ENCODE assay signal across 8 cellular contexts in the genomic region with DNA sequence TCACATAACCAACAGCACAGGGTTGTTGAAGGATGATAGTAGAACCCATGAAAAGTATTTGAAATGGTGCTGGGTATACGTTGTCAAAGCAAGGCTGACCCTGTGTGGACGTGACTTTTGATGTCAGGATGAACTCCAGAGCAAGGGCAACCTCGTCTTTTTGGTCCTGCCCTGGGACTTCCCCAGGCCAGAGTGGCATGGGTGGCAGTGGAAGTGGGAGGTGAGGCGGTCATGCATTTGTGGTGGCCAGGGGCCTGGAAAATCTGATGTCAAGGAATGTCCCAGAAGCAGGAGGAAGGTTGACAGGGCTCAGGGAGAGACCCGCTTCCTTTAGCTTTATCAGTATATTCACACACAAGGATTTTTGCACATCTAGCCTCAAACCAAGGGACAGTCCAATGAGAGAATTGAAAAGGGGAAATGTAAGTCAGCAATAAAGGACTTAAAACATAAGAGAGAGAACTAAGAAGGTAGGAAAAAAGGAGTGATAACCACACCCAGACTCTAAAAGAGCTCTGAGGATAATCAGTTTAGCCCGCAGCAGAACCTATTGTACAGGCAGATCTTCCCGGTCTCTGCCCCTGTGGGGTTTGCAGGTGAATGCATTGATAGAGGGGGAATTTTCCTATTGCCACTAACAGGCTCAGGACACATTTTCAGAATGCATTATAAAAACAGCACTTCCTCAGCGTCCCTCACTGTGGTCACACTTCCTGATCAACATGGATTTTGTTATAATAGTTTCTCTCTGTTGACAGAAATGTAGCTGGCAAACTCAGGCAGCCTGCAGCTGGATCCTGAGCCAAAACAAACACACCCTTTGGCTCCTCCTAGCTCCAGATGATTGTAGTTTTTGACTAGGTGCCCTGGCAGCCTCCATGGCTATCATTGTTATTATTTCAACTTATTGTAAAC.
DNase-seq lines count a peak whose midpoint lies in the region; ATAC-seq and TF ChIP-seq lines count a peak whose summit lies in the region.

No MANE protein-coding gene starts in this region.

- dilution Hi-C loops in IMR-90 (cut with HindIII; ENCODE audit: low sequenced_read_pairs, unreplicated experiment), result no loop called here

- no peak overlapping the region for H3K56ac ChIP-seq in IMR-90 (ENCODE audit: extremely low read depth, insufficient read depth, low read length)

- POLR2A ChIA-PET in IMR-90 (lab: Charles Lee; ENCODE audit: unreplicated experiment), result no interaction called here

- H3K9me3 ChIP-seq in IMR-90 (ENCODE audit: control insufficient read depth, insufficient read depth, low read length), result no peaks in the 10 kb centered on the region
- no peaks in the 10 kb centered on the region for H3K9me3 ChIP-seq in left ventricle myocardium inferior (replicated peaks)
- no peaks in the 10 kb centered on the region for H3K9me3 ChIP-seq in tibial artery

- peak overlapping the region; percentile 68; the same call in 1 of the 2 replicates for H3K18ac ChIP-seq in IMR-90 (ENCODE audit: low read depth, low read length)

- no TSS peak for BruUV-seq in IMR-90 (replicated peaks; lab: Mats Ljungman, UMichigan)

- H2AK5ac ChIP-seq in IMR-90 (ENCODE audit: low read depth, low read length), result peak overlapping the region; percentile 60; the same call in 1 of the 2 replicates

- no peaks in the 10 kb centered on the region for H4K20me1 ChIP-seq in IMR-90 (ENCODE audit: insufficient read depth, low read length)

- 0 out of 2 replicates have a peak overlapping the region, but pooled peaks have one; percentile 36 for H3K23ac ChIP-seq in IMR-90 (ENCODE audit: low read depth, low read length)

- H3K9me1 ChIP-seq in IMR-90 (ENCODE audit: insufficient read depth, low read length), result no peaks in the 10 kb centered on the region

- H4K8ac ChIP-seq in IMR-90 (ENCODE audit: low read depth in 2 of 2, low read length in 2 of 2), result no peak overlapping the region

- H3K27ac ChIP-seq in IMR-90 (ENCODE audit: insufficient read depth, low read length) (no peak overlapping the region), left ventricle myocardium inferior (replicated peaks) (peak overlapping the region; percentile 77), tibial artery (no peak overlapping the region)

- H3K79me1 ChIP-seq in IMR-90 (ENCODE audit: low read depth in 1 of 2, low read length in 2 of 2), result no peaks in the 10 kb centered on the region

- H2BK120ac ChIP-seq in IMR-90 (ENCODE audit: low read depth, low read length), result peak overlapping the region; percentile 16; the same call in 1 of the 2 replicates

- TF ChIP-seq RAD21 in IMR-90 (IDR thresholded peaks at IDR 0.05; ENCODE audit: low read length), result 0 out of 2 replicates have a peak, but pooled peaks have one; percentile 3

- in situ Hi-C loops in IMR-90 (cut with MboI; ENCODE audit: low sequenced_read_pairs) (no loop called here), GM13976 (cut with MboI; ENCODE audit: low sequenced_read_pairs, unreplicated experiment) (no loop called here)

- H3K4me3 ChIP-seq in IMR-90 (ENCODE audit: insufficient read depth, low read depth, low read length) (no peak overlapping the region), left ventricle myocardium inferior (peak overlapping the region; percentile 20), tibial artery (peak overlapping the region in 1 of 2 donors; percentile 4)

- no peak overlapping the region for H3K4me2 ChIP-seq in IMR-90 (ENCODE audit: low read depth, low read length)

- H3K27me3 ChIP-seq in IMR-90 (ENCODE audit: control insufficient read depth, insufficient read depth, low read length), result no peaks in the 10 kb centered on the region
- no peaks in the 10 kb centered on the region for H3K27me3 ChIP-seq in left ventricle myocardium inferior (ENCODE audit: low read depth)
- H3K27me3 ChIP-seq in tibial artery, result no peaks in the 10 kb centered on the region

- no peaks in the 10 kb centered on the region for H3K36me3 ChIP-seq in IMR-90 (ENCODE audit: control insufficient read depth, insufficient read depth, low read length)
- no peaks in the 10 kb centered on the region for H3K36me3 ChIP-seq in left ventricle myocardium inferior
- no peaks in the 10 kb centered on the region for H3K36me3 ChIP-seq in tibial artery

- no peak overlapping the region for H2BK20ac ChIP-seq in IMR-90 (ENCODE audit: low read depth, low read length)

- ATAC-seq in IMR-90 (ENCODE audit: low read depth) (peak; percentile 77), SK-N-SH treated with all-trans-retinoic acid at 6 μM for 48 hours (peak; percentile 93), HG02840 (IDR thresholded peaks at IDR 0.05; ENCODE audit: low FRiP score, unreplicated experiment) (no peak), GM19463 (IDR thresholded peaks at IDR 0.05; ENCODE audit: unreplicated experiment) (no peak)

- no peak overlapping the region for H3K9ac ChIP-seq in IMR-90 (ENCODE audit: low read depth, low read length)

- peak overlapping the region; percentile 35 for H2AFZ ChIP-seq in IMR-90 (replicated peaks; ENCODE audit: low read length, poor library complexity)

- 0 out of 3 replicates have a peak overlapping the region, but pooled peaks have one; percentile 21 for H2BK15ac ChIP-seq in IMR-90 (ENCODE audit: low read depth, low read length)

- DNase-seq in IMR-90 (peak; percentile 51), left ventricle myocardium inferior (peak; percentile 42), tibial artery (peak; percentile 36 to 73), GM13976 (ENCODE audit: low spot score) (no peak), NCI-H2227 (lab: John Stamatoyannopoulos, UW; ENCODE audit: unreplicated experiment) (no peak)

- CTCF ChIA-PET in IMR-90 (lab: Yijun Ruan, JAX), result interaction anchor here (0.6 kb wide), 1 partner anchor 621 kb away, joined by 3 read pairs; no protein-coding TSS in a partner anchor

- no peak overlapping the region for H2BK5ac ChIP-seq in IMR-90 (ENCODE audit: low read depth, low read length, poor library complexity, severe bottlenecking)

- TF ChIP-seq CTCF in IMR-90 (conservative IDR thresholded peaks at IDR 0.05; ENCODE audit: low read depth, low read length), result 0 out of 2 replicates have a peak, but pooled peaks have one; percentile 14
- TF ChIP-seq CTCF in left ventricle myocardium inferior (IDR thresholded peaks at IDR 0.05; ENCODE audit: borderline replicate concordance), result peak; percentile 54
- TF ChIP-seq CTCF in tibial artery (IDR thresholded peaks at IDR 0.05), result no peak
- TF ChIP-seq CTCF in GM13976 (IDR thresholded peaks at IDR 0.05; ENCODE audit: borderline replicate concordance, control extremely low read depth, extremely low read depth, insufficient read depth, missing control alignments), result no peak

- intact Hi-C loops in IMR-90 (cut with micrococcal nuclease) (no loop called here), left ventricle myocardium inferior (cut with micrococcal nuclease) (no loop called here), tibial artery (cut with DNase I; ENCODE audit: low total_unique reads) (no loop called here)

- no peak overlapping the region for H3K14ac ChIP-seq in IMR-90 (replicated peaks; ENCODE audit: low read depth, low read length)

- TF ChIP-seq POLR2A in IMR-90 (IDR thresholded peaks at IDR 0.05; ENCODE audit: low read depth, low read length), result no peak

- 96% methylated on average over 3 of the region's 8 CpGs; no CpG with 5 or more reads in 1 of the 2 experiments for WGBS in IMR-90 (ENCODE audit: extremely low coverage in 2 of 2, insufficient read length in 1 of 2), 2 experiments

- H3K4ac ChIP-seq in IMR-90 (ENCODE audit: low read depth, low read length), result no peak overlapping the region

- H4K91ac ChIP-seq in IMR-90 (ENCODE audit: insufficient read depth, low read depth, low read length), result no peak overlapping the region

- no peak overlapping the region for H4K5ac ChIP-seq in IMR-90 (ENCODE audit: low read depth, low read length)

- peak overlapping the region; percentile 34 for H2AK9ac ChIP-seq in IMR-90 (replicated peaks; ENCODE audit: low read depth, low read length, poor library complexity)

- H3K4me1 ChIP-seq in IMR-90 (ENCODE audit: control insufficient read depth, insufficient read depth, low read length) (peaks cover 4% of the 10 kb centered on the region; the same call in 1 of the 2 replicates), left ventricle myocardium inferior (peaks cover 42% of the 10 kb centered on the region), tibial artery (peaks cover 5 to 36% (median 18%) of the 10 kb centered on the region in 4 donors)

TF ChIP-seq in IMR-90, 13 proteins besides CTCF, POLR2A, EP300 and RAD21 (continues in another document):
- TF ChIP-seq RFX5 (IDR thresholded peaks at IDR 0.05; ENCODE audit: low read depth, low read length) (no peak), NFE2L2 (IDR thresholded peaks at IDR 0.05; ENCODE audit: low read depth, low read length) (no peak), MAFK (IDR thresholded peaks at IDR 0.05; ENCODE audit: low read depth, low read length) (no peak), FOS (IDR thresholded peaks at IDR 0.05; ENCODE audit: low read depth, low read length) (no peak), MXI1 (IDR thresholded peaks at IDR 0.05; ENCODE audit: borderline replicate concordance, low read depth, low read length) (no peak), CEBPB (IDR thresholded peaks at IDR 0.05; ENCODE audit: low read depth, low read length) (no peak)
- TF ChIP-seq, protein P1, sequence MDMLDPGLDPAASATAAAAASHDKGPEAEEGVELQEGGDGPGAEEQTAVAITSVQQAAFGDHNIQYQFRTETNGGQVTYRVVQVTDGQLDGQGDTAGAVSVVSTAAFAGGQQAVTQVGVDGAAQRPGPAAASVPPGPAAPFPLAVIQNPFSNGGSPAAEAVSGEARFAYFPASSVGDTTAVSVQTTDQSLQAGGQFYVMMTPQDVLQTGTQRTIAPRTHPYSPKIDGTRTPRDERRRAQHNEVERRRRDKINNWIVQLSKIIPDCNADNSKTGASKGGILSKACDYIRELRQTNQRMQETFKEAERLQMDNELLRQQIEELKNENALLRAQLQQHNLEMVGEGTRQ (IDR thresholded peaks at IDR 0.05; ENCODE audit: low read depth, low read length), result no peak

TF ChIP-seq in SK-N-SH treated with all-trans-retinoic acid at 6 μM for 48 hours, 23 proteins besides CTCF, POLR2A, EP300 and RAD21:
- TF ChIP-seq TCF4 (CRISPR knock-in tag; IDR thresholded peaks at IDR 0.05; ENCODE audit: borderline replicate concordance) (0 out of 2 replicates have a peak, but pooled peaks have one; percentile 45), RARB (CRISPR knock-in tag; IDR thresholded peaks at IDR 0.05) (no peak)
TF ChIP-seq in SK-N-SH treated with all-trans-retinoic acid at 6 μM for 48 hours: peak in this region for 1.

Comparison
In these comparisons a context has a peak if more than half of its experiments do, and no peak if none do; other contexts are left out.
1. ATAC-seq: peak in IMR-90 (single experiment) and SK-N-SH treated with all-trans-retinoic acid at 6 μM for 48 hours (single experiment); none in HG02840 (single experiment) and GM19463 (single experiment).
2. DNase-seq: peak in IMR-90 (single experiment), left ventricle myocardium inferior (single experiment) and tibial artery (2 of 2); none in GM13976 (single experiment) and NCI-H2227 (single experiment).
3. CTCF ChIP-seq: peak in IMR-90 (single experiment) and left ventricle myocardium inferior (single experiment); none in tibial artery (0 of 2) and GM13976 (single experiment).